Comparison of ENCODE assay signal across 1 cellular context in the genomic region with DNA sequence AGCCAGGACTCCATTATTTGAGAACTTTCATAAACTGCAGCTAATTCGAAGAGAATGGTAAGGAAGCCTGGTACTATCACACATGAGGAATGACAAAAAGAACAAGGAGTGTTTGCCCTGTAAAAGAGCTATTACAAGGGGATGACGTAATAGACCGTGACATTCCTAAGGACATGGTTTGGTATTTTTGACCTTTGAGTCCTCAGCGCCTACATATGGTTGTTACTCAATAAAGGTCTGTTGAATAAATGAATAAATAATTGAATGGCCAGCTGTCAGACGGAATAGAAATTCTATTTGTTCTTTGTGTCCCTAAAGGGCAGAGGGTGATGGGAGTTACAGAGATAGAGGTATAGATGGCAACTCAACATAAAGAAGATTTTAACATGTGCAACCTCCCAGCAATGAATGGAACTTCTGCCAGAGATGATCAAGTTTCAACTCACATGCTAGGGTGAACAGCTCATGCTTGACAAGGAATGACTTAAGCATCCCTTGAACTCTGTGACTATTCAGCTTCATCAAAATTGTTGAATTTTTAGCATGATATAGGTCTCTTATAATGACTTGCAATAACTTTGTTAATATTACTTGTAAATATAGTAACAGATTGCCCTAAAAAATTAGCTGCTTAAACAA.
A peak's percentile ranks its signal among the peaks of the same experiment; 100 is the strongest.
TF ChIP-seq lines count a peak whose summit lies in the region.

No MANE protein-coding gene starts in this region.

TF ChIP-seq in HEK293, 187 proteins besides CTCF, POLR2A, EP300 and RAD21 (continued from another document):
- no peak for TF ChIP-seq ZSCAN5A (tag by site-specific recombination; IDR thresholded peaks at IDR 0.05)
- TF ChIP-seq, protein P1, sequence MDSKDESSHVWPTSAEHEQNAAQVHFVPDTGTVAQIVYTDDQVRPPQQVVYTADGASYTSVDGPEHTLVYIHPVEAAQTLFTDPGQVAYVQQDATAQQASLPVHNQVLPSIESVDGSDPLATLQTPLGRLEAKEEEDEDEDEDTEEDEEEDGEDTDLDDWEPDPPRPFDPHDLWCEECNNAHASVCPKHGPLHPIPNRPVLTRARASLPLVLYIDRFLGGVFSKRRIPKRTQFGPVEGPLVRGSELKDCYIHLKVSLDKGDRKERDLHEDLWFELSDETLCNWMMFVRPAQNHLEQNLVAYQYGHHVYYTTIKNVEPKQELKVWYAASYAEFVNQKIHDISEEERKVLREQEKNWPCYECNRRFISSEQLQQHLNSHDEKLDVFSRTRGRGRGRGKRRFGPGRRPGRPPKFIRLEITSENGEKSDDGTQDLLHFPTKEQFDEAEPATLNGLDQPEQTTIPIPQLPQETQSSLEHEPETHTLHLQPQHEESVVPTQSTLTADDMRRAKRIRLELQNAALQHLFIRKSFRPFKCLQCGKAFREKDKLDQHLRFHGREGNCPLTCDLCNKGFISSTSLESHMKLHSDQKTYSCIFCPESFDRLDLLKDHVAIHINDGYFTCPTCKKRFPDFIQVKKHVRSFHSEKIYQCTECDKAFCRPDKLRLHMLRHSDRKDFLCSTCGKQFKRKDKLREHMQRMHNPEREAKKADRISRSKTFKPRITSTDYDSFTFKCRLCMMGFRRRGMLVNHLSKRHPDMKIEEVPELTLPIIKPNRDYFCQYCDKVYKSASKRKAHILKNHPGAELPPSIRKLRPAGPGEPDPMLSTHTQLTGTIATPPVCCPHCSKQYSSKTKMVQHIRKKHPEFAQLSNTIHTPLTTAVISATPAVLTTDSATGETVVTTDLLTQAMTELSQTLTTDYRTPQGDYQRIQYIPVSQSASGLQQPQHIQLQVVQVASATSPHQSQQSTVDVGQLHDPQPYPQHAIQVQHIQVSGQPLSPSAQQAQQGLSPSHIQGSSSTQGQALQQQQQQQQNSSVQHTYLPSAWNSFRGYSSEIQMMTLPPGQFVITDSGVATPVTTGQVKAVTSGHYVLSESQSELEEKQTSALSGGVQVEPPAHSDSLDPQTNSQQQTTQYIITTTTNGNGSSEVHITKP (tag by site-specific recombination; IDR thresholded peaks at IDR 0.05): 0 out of 2 replicates have a peak, but pooled peaks have one; percentile 15
